ENCODE assay signal across 2 cellular contexts in the genomic region with DNA sequence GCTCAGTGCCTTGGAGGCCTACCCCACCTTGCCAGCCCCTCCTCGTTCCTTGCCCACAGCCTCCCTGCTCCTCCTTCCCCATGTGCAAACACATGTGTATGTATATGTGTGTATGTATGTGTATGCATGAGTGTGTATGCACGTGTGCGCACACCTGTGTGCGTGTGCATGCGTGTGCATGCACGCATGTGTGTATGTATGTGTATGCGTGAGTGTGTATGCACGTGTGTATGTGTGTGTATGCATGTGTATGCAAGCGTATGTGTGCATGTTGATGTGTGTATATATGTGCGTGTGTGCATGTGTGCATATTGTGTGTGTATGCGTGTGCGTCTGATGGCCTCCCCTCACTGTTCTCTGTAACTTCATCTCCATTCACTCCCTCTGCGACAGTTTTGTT.
TF ChIP-seq lines count a peak whose summit lies in the region.

No MANE protein-coding gene starts in this region.

TF ChIP-seq in WTC11, 78 proteins besides CTCF, POLR2A, EP300 and RAD21:
- TF ChIP-seq JUN (CRISPR knock-in tag; IDR thresholded peaks at IDR 0.05) (no peak), ZBTB43 (CRISPR knock-in tag; IDR thresholded peaks at IDR 0.05) (no peak), SOX15 (CRISPR knock-in tag; IDR thresholded peaks at IDR 0.05) (no peak), ZNF416 (CRISPR knock-in tag; IDR thresholded peaks at IDR 0.05) (no peak), ZNF671 (CRISPR knock-in tag; IDR thresholded peaks at IDR 0.05) (no peak), HMGXB4 (CRISPR knock-in tag; IDR thresholded peaks at IDR 0.05) (no peak), EMX1 (CRISPR knock-in tag; IDR thresholded peaks at IDR 0.05) (no peak), E2F5 (CRISPR knock-in tag; IDR thresholded peaks at IDR 0.05) (no peak), RORB (CRISPR knock-in tag; IDR thresholded peaks at IDR 0.05) (no peak), FOXP1 (CRISPR knock-in tag; IDR thresholded peaks at IDR 0.05; ENCODE audit: borderline replicate concordance) (no peak), ZMAT4 (CRISPR knock-in tag; IDR thresholded peaks at IDR 0.05) (no peak), NFYB (CRISPR knock-in tag; conservative IDR thresholded peaks at IDR 0.05; ENCODE audit: low read depth) (no peak), HMGA2 (CRISPR knock-in tag; IDR thresholded peaks at IDR 0.05) (no peak), ZNF396 (CRISPR knock-in tag; IDR thresholded peaks at IDR 0.05; ENCODE audit: borderline replicate concordance) (no peak)
- TF ChIP-seq, protein P1, sequence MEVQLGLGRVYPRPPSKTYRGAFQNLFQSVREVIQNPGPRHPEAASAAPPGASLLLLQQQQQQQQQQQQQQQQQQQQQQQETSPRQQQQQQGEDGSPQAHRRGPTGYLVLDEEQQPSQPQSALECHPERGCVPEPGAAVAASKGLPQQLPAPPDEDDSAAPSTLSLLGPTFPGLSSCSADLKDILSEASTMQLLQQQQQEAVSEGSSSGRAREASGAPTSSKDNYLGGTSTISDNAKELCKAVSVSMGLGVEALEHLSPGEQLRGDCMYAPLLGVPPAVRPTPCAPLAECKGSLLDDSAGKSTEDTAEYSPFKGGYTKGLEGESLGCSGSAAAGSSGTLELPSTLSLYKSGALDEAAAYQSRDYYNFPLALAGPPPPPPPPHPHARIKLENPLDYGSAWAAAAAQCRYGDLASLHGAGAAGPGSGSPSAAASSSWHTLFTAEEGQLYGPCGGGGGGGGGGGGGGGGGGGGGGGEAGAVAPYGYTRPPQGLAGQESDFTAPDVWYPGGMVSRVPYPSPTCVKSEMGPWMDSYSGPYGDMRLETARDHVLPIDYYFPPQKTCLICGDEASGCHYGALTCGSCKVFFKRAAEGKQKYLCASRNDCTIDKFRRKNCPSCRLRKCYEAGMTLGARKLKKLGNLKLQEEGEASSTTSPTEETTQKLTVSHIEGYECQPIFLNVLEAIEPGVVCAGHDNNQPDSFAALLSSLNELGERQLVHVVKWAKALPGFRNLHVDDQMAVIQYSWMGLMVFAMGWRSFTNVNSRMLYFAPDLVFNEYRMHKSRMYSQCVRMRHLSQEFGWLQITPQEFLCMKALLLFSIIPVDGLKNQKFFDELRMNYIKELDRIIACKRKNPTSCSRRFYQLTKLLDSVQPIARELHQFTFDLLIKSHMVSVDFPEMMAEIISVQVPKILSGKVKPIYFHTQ (CRISPR knock-in tag; IDR thresholded peaks at IDR 0.05): no peak

TF ChIP-seq in H1, 55 proteins besides CTCF, POLR2A, EP300 and RAD21:
- TF ChIP-seq NRF1 (IDR thresholded peaks at IDR 0.05; ENCODE audit: low read depth, low read length): no peak
- no peak for TF ChIP-seq CBX5 (IDR thresholded peaks at IDR 0.05; ENCODE audit: low read depth, low read length)
- no peak for TF ChIP-seq ATF3 (IDR thresholded peaks at IDR 0.05; ENCODE audit: insufficient read depth, low read depth, low read length)
- no peak for TF ChIP-seq TAF1 (IDR thresholded peaks at IDR 0.05; ENCODE audit: low read depth, low read length)
- TF ChIP-seq ZNF274 (IDR thresholded peaks at IDR 0.05; ENCODE audit: borderline replicate concordance, extremely low read depth, low read length): no peak
- no peak for TF ChIP-seq SIX5 (IDR thresholded peaks at IDR 0.05; ENCODE audit: low read depth, low read length)
- TF ChIP-seq SP1 (IDR thresholded peaks at IDR 0.05; ENCODE audit: low read depth, low read length): no peak
- TF ChIP-seq, protein P2, sequence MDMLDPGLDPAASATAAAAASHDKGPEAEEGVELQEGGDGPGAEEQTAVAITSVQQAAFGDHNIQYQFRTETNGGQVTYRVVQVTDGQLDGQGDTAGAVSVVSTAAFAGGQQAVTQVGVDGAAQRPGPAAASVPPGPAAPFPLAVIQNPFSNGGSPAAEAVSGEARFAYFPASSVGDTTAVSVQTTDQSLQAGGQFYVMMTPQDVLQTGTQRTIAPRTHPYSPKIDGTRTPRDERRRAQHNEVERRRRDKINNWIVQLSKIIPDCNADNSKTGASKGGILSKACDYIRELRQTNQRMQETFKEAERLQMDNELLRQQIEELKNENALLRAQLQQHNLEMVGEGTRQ (IDR thresholded peaks at IDR 0.05; ENCODE audit: low read length): no peak
- TF ChIP-seq RXRA (IDR thresholded peaks at IDR 0.05; ENCODE audit: insufficient read depth, low read depth, low read length): no peak
- TF ChIP-seq KDM4A (IDR thresholded peaks at IDR 0.05; ENCODE audit: low read depth, low read length, severe bottlenecking): no peak
- TF ChIP-seq POU5F1 (IDR thresholded peaks at IDR 0.05; ENCODE audit: low read depth, low read length): no peak
- no peak for TF ChIP-seq RFX5 (IDR thresholded peaks at IDR 0.05; ENCODE audit: borderline replicate concordance, low read depth, low read length)
- TF ChIP-seq PHF8 (conservative IDR thresholded peaks at IDR 0.05; ENCODE audit: low read depth, low read length): no peak
- TF ChIP-seq EGR1 (IDR thresholded peaks at IDR 0.05; ENCODE audit: borderline replicate concordance, low read depth, low read length): no peak
- TF ChIP-seq CEBPB (IDR thresholded peaks at IDR 0.05; ENCODE audit: low read depth, low read length): no peak
- no peak for TF ChIP-seq SRF (IDR thresholded peaks at IDR 0.05; ENCODE audit: low read depth, low read length)
- TF ChIP-seq, protein P3, sequence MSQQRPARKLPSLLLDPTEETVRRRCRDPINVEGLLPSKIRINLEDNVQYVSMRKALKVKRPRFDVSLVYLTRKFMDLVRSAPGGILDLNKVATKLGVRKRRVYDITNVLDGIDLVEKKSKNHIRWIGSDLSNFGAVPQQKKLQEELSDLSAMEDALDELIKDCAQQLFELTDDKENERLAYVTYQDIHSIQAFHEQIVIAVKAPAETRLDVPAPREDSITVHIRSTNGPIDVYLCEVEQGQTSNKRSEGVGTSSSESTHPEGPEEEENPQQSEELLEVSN (IDR thresholded peaks at IDR 0.05): no peak
